ENCODE assay signal across 8 cellular contexts in the genomic region with DNA sequence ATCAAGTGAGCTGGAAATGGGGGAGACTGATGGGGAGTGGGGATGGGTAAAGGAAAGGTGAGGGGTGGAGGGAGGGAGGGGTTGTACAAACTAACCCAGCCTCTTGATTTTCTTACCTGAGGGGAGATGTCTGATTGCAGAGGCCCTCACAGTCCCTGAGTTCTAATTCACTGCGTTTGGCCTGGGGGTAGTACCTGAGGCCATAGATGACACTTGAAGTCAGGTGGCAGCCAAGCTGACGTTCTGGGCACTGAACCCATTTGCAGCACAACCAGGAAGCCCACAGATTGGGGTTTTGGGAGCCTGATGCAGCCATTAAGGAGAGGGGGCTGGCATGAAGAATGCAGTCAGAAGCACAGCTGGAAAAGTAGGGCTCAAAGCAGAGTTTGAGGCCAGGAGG.
"Had no signal": no experiment of that assay in that cellular context is flagged by ENCODE, and none has a peak within 500 bp of the region (broad histone marks: within the 10 kb centered on the region; RNA-seq: fewer than 3 reads in every experiment).

No MANE protein-coding gene starts in this region.

- DNase-seq: GM23248, GOT3, H7, HFFc6, IMR-90 had no signal

- H3K36me3 ChIP-seq: HAP-1 had no signal

- H3K9ac ChIP-seq: GM23248 had no signal

- H3K27ac Mint-ChIP-seq: HFFc6 had no signal

- H3K4me3 Mint-ChIP-seq: HFFc6 had no signal

- H3K9me3 ChIP-seq: HAP-1 had no signal

- H2AFZ ChIP-seq: GM23248 had no signal

- H3K4me3 ChIP-seq: GM23248, HAP-1, K562 had no signal

- ATAC-seq: HCT116 had no signal

- H3K27ac ChIP-seq: GM23248 had no signal
